In genomic region chr7:100568936-100569844, GRCh38 we compare ENCODE assay signal across 1 cellular context.
TF ChIP-seq lines count a peak whose summit lies in the region.

No MANE protein-coding gene starts in this region.

TF ChIP-seq in HepG2, 621 proteins besides CTCF, POLR2A, EP300 and RAD21 (continued from another document and continues in another):
- TF ChIP-seq ZNF460 (CRISPR knock-in tag; IDR thresholded peaks at IDR 0.05; ENCODE audit: borderline replicate concordance) (no peak), ELK4 (CRISPR knock-in tag; IDR thresholded peaks at IDR 0.05; ENCODE audit: borderline replicate concordance) (0 out of 2 replicates have a peak, but pooled peaks have one; percentile 46), SP2 (CRISPR knock-in tag; IDR thresholded peaks at IDR 0.05) (no peak), MYPOP (CRISPR knock-in tag; IDR thresholded peaks at IDR 0.05) (no peak), ATM (IDR thresholded peaks at IDR 0.05; ENCODE audit: borderline replicate concordance) (no peak), SP1 (IDR thresholded peaks at IDR 0.05) (no peak), SP1 (CRISPR knock-in tag; IDR thresholded peaks at IDR 0.05) (peak; percentile 53; the same call in 1 of the 2 replicates), TRIM24 (CRISPR knock-in tag; IDR thresholded peaks at IDR 0.05) (no peak), FOXC1 (CRISPR knock-in tag; IDR thresholded peaks at IDR 0.05; ENCODE audit: borderline replicate concordance) (no peak), ZNF850 (CRISPR knock-in tag; conservative IDR thresholded peaks at IDR 0.05) (0 out of 2 replicates have a peak, but pooled peaks have one; percentile 53), MXD4 (CRISPR knock-in tag; IDR thresholded peaks at IDR 0.05) (no peak), CBFB (CRISPR knock-in tag; IDR thresholded peaks at IDR 0.05) (no peak; the same call in 1 of the 2 replicates), ZBTB2 (CRISPR knock-in tag; IDR thresholded peaks at IDR 0.05; ENCODE audit: low read depth) (peak; percentile 65; the same call in 1 of the 2 replicates), ZBTB4 (CRISPR knock-in tag; IDR thresholded peaks at IDR 0.05; ENCODE audit: borderline replicate concordance) (no peak), LCORL (IDR thresholded peaks at IDR 0.05) (no peak), LCORL (CRISPR knock-in tag; IDR thresholded peaks at IDR 0.05) (peak; percentile 21; the same call in 1 of the 2 replicates), SMYD3 (CRISPR knock-in tag; IDR thresholded peaks at IDR 0.05) (peak; percentile 82), ZNF574 (CRISPR knock-in tag; IDR thresholded peaks at IDR 0.05) (peak; percentile 39), ZIK1 (CRISPR knock-in tag; IDR thresholded peaks at IDR 0.05; ENCODE audit: borderline replicate concordance, low read depth) (no peak), KLF15 (CRISPR knock-in tag; IDR thresholded peaks at IDR 0.05; ENCODE audit: borderline replicate concordance) (no peak), ZBTB7A (CRISPR knock-in tag; IDR thresholded peaks at IDR 0.05) (0 out of 2 replicates have a peak, but pooled peaks have one; percentile 25), CREB1 (IDR thresholded peaks at IDR 0.05) (no peak), CREB1 (CRISPR knock-in tag; IDR thresholded peaks at IDR 0.05) (no peak), PATZ1 (CRISPR knock-in tag; IDR thresholded peaks at IDR 0.05) (0 out of 2 replicates have a peak, but pooled peaks have one; percentile 73), MEIS1 (CRISPR knock-in tag; IDR thresholded peaks at IDR 0.05; ENCODE audit: borderline replicate concordance) (no peak; the same call in 1 of the 2 replicates), ZNF354B (CRISPR knock-in tag; IDR thresholded peaks at IDR 0.05) (peak; percentile 36), FOXP4 (CRISPR knock-in tag; IDR thresholded peaks at IDR 0.05) (peak; percentile 64), HMG20B (CRISPR knock-in tag; conservative IDR thresholded peaks at IDR 0.05) (no peak; the same call in 1 of the 2 replicates), NFRKB (IDR thresholded peaks at IDR 0.05) (no peak), ZBTB39 (CRISPR knock-in tag; IDR thresholded peaks at IDR 0.05) (peak; percentile 6; the same call in 1 of the 2 replicates), SALL1 (CRISPR knock-in tag; IDR thresholded peaks at IDR 0.05) (peak; percentile 82), STAT5B (CRISPR knock-in tag; IDR thresholded peaks at IDR 0.05) (peak; percentile 17; the same call in 1 of the 2 replicates), TGIF2 (CRISPR knock-in tag; IDR thresholded peaks at IDR 0.05) (no peak; the same call in 1 of the 2 replicates), RBM22 (optimal IDR thresholded peaks at IDR 0.05; ENCODE audit: low read length) (peak; percentile 99), ZNF20 (CRISPR knock-in tag; IDR thresholded peaks at IDR 0.05) (no peak), SNRNP70 (IDR thresholded peaks at IDR 0.05; ENCODE audit: low read depth, low read length) (no peak), SP140L (CRISPR knock-in tag; IDR thresholded peaks at IDR 0.05; ENCODE audit: borderline replicate concordance) (no peak), SAFB2 (CRISPR knock-in tag; IDR thresholded peaks at IDR 0.05; ENCODE audit: borderline replicate concordance, low read depth) (peak; percentile 17), ZSCAN29 (CRISPR knock-in tag; conservative IDR thresholded peaks at IDR 0.05) (peak; percentile 93), SMC3 (IDR thresholded peaks at IDR 0.05; ENCODE audit: low read length) (peak; percentile 25; the same call in 1 of the 2 replicates), NFE2L1 (CRISPR knock-in tag; IDR thresholded peaks at IDR 0.05; ENCODE audit: borderline replicate concordance) (no peak), TOE1 (CRISPR knock-in tag; IDR thresholded peaks at IDR 0.05) (0 out of 2 replicates have a peak, but pooled peaks have one; percentile 23)
